Comparison of ENCODE assay signal across 16 cellular contexts in the genomic region with DNA sequence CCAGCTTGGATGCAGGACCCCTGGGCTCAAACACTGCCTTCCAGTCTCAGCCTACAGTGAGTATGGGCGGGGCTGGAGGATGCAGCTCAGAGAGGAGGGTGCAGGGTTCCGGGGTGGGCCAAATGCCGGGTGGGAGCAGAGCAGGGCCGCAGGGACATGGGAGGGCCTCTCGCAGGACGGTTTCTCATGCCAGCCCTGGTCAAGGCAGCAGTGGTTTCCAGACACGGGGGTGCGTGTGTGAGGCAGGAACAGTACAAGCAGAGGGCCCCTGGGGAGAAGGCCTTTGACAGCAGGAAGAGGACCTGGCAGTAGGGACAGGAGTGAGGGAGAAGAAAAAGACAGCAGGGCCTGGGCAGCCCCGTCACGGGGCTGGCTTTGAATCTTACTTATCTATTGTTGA. TPM values are rescaled to one million over a fixed set of nuclear protein-coding genes. Genes with fewer than 3 reads are reported as not detected.
A peak's percentile ranks its signal among the peaks of the same experiment; 100 is the strongest.
DNase-seq lines count a peak whose midpoint lies in the region; ATAC-seq and TF ChIP-seq lines count a peak whose summit lies in the region.
"Had no signal": no experiment of that assay in that cellular context is flagged by ENCODE, and none has a peak within 500 bp of the region (broad histone marks: within the 10 kb centered on the region; RNA-seq: fewer than 3 reads in every experiment).

No MANE protein-coding gene starts in this region.

- no peak overlapping the region for H3K4me3 ChIP-seq in CD8-positive, alpha-beta T cell (ENCODE audit: low read depth, low read length)
- H3K4me3 ChIP-seq: SJSA1 had no signal

- no peak for DNase-seq in CD8-positive, alpha-beta T cell
- DNase-seq in RWPE1 (ENCODE audit: low spot score) (no peak), glutamatergic neuron (peak; percentile 46)
- DNase-seq in stimulated activated effector memory CD8-positive, alpha-beta T cell treated with anti-CD3 and anti-CD28 coated beads, Interleukin-12 subunit alpha, Interleukin-12 subunit beta, amount 100 ng/mL, for 72 hours (ENCODE audit: low spot score in 2 of 2), result no peak
- DNase-seq in activated effector memory CD4-positive, alpha-beta T cell treated with anti-CD3 and anti-CD28 coated beads, Interleukin-2, amount 50 U/mL, for 16 hours, result no peak
- DNase-seq: CD8-positive, alpha-beta memory T cell; DMS79 treated with DMSO at 0.1 percent for 48 hours; H7; IMR-90; Karpas-422; NCI-H1105; NCI-H1694 treated with DMSO at 0.1 percent for 48 hours; NCI-H446 had no signal

- ATAC-seq in CD8-positive, alpha-beta T cell, result no peak
- ATAC-seq in stimulated activated effector memory CD8-positive, alpha-beta T cell treated with anti-CD3 and anti-CD28 coated beads, Interleukin-12 subunit alpha, Interleukin-12 subunit beta, amount 100 ng/mL, for 72 hours, result no peak
- no peak for ATAC-seq in GM21529 (IDR thresholded peaks at IDR 0.05; ENCODE audit: unreplicated experiment)
- no peak for ATAC-seq in GM21447 (IDR thresholded peaks at IDR 0.05; ENCODE audit: unreplicated experiment)

- intact Hi-C loops in CD8-positive, alpha-beta T cell (cut with DNase I, micrococcal nuclease), result no loop called here

- peak overlapping the region; percentile 50 for H3K27ac Mint-ChIP-seq in CD8-positive, alpha-beta T cell
- H3K27ac Mint-ChIP-seq in glutamatergic neuron (ENCODE audit: unreplicated experiment), result peak overlapping the region; percentile 72
- peak overlapping the region; percentile 13 for H3K27ac Mint-ChIP-seq in stimulated activated effector memory CD8-positive, alpha-beta T cell treated with anti-CD3 and anti-CD28 coated beads, Interleukin-12 subunit alpha, Interleukin-12 subunit beta, amount 100 ng/mL, for 72 hours

- no peaks in the 10 kb centered on the region for H3K9me3 Mint-ChIP-seq in CD8-positive, alpha-beta T cell
- H3K9me3 Mint-ChIP-seq in glutamatergic neuron (ENCODE audit: unreplicated experiment), result peaks cover 6% of the 10 kb centered on the region
- H3K9me3 Mint-ChIP-seq in stimulated activated effector memory CD8-positive, alpha-beta T cell treated with anti-CD3 and anti-CD28 coated beads, Interleukin-12 subunit alpha, Interleukin-12 subunit beta, amount 100 ng/mL, for 72 hours, result no peaks in the 10 kb centered on the region
- H3K9me3 Mint-ChIP-seq: CD8-positive, alpha-beta memory T cell had no signal

- no peaks in the 10 kb centered on the region for H3K27me3 Mint-ChIP-seq in CD8-positive, alpha-beta T cell (ENCODE audit: low read depth)
- H3K27me3 Mint-ChIP-seq in glutamatergic neuron (ENCODE audit: unreplicated experiment), result peaks cover 11% of the 10 kb centered on the region
- H3K27me3 Mint-ChIP-seq: CD8-positive, alpha-beta memory T cell had no signal

- CTCF ChIA-PET in CD8-positive, alpha-beta T cell (lab: Charles Lee), result interaction anchor here (0.6 to 1.0 kb wide), 2 partner anchors 149 to 165 kb away, joined by 3 to 4 read pairs; no protein-coding TSS in a partner anchor
- CTCF ChIA-PET in RWPE1 (lab: Yijun Ruan, JAX), result interaction anchor here (0.6 kb wide), 1 partner anchor 1367 kb away, joined by 5 read pairs; no protein-coding TSS in a partner anchor

- POLR2A ChIA-PET in CD8-positive, alpha-beta T cell (lab: Charles Lee), result interaction anchor here (0.6 kb wide), 1 partner anchor 17 kb away, joined by 4 read pairs; no protein-coding TSS in a partner anchor
- POLR2A ChIA-PET in RWPE1 (lab: Yijun Ruan, JAX; ENCODE audit: low non-redundant PET), result no interaction called here

- H3K4me3 Mint-ChIP-seq in CD8-positive, alpha-beta T cell, result no peak overlapping the region
- H3K4me3 Mint-ChIP-seq in glutamatergic neuron (ENCODE audit: unreplicated experiment), result no peak overlapping the region
- H3K4me3 Mint-ChIP-seq in stimulated activated effector memory CD8-positive, alpha-beta T cell treated with anti-CD3 and anti-CD28 coated beads, Interleukin-12 subunit alpha, Interleukin-12 subunit beta, amount 100 ng/mL, for 72 hours, result no peak overlapping the region
- H3K4me3 Mint-ChIP-seq: CD8-positive, alpha-beta memory T cell had no signal

- H3K9me3 ChIP-seq in CD8-positive, alpha-beta T cell (ENCODE audit: low read length), result no peaks in the 10 kb centered on the region
- H3K9me3 ChIP-seq: SJSA1 had no signal

- H3K36me3 ChIP-seq in CD8-positive, alpha-beta T cell (ENCODE audit: insufficient read depth, low read length), result no peaks in the 10 kb centered on the region
- H3K36me3 ChIP-seq: SJSA1 had no signal

- TF ChIP-seq CTCF in CD8-positive, alpha-beta T cell (IDR thresholded peaks at IDR 0.05), result no peak
- TF ChIP-seq CTCF in RWPE1 (conservative IDR thresholded peaks at IDR 0.05; ENCODE audit: low read depth) (no peak), glutamatergic neuron (IDR thresholded peaks at IDR 0.05; ENCODE audit: partially characterized antibody, unreplicated experiment) (no peak)

- no peak overlapping the region for H3K27ac ChIP-seq in CD8-positive, alpha-beta T cell (ENCODE audit: low read depth, low read length)
- H3K27ac ChIP-seq in RWPE1, result peak overlapping the region; percentile 8; the same call in 1 of the 2 replicates
- H3K27ac ChIP-seq: SJSA1 had no signal

- peaks cover 43% of the 10 kb centered on the region for H3K4me1 Mint-ChIP-seq in CD8-positive, alpha-beta T cell (ENCODE audit: low read depth)
- peaks cover 23% of the 10 kb centered on the region for H3K4me1 Mint-ChIP-seq in glutamatergic neuron (ENCODE audit: low read depth, unreplicated experiment)
- H3K4me1 Mint-ChIP-seq in stimulated activated effector memory CD8-positive, alpha-beta T cell treated with anti-CD3 and anti-CD28 coated beads, Interleukin-12 subunit alpha, Interleukin-12 subunit beta, amount 100 ng/mL, for 72 hours, result peaks cover 32% of the 10 kb centered on the region

- peaks cover 28% of the 10 kb centered on the region for H3K36me3 Mint-ChIP-seq in CD8-positive, alpha-beta T cell
- peaks cover 6% of the 10 kb centered on the region for H3K36me3 Mint-ChIP-seq in glutamatergic neuron (ENCODE audit: unreplicated experiment)
- peaks cover 6% of the 10 kb centered on the region for H3K36me3 Mint-ChIP-seq in stimulated activated effector memory CD8-positive, alpha-beta T cell treated with anti-CD3 and anti-CD28 coated beads, Interleukin-12 subunit alpha, Interleukin-12 subunit beta, amount 100 ng/mL, for 72 hours

- no peaks in the 10 kb centered on the region for H3K27me3 ChIP-seq in CD8-positive, alpha-beta T cell (ENCODE audit: insufficient read depth, low read length)
- H3K27me3 ChIP-seq: SJSA1 had no signal

- H3K4me1 ChIP-seq in CD8-positive, alpha-beta T cell (ENCODE audit: insufficient read depth, low read length), result peaks cover 25% of the 10 kb centered on the region
- H3K4me1 ChIP-seq: SJSA1 had no signal

RNA-seq across cellular contexts. Expression of a gene that starts 34.1 kb away (rescaled TPM):
- total RNA-seq in CD8-positive, alpha-beta T cell, result 1 to 10 TPM; 7.1 to 7.5 TPM
- 28.8 TPM for total RNA-seq in glutamatergic neuron (ENCODE audit: unreplicated experiment)

Comparison
In these comparisons a context has a peak if more than half of its experiments do, and no peak if none do; other contexts are left out.
1. H3K27ac Mint-ChIP-seq: peak in every context shown above with its lines; median percentile 72 in glutamatergic neuron; 50 in CD8-positive, alpha-beta T cell; 13 in stimulated activated effector memory CD8-positive, alpha-beta T cell treated with anti-CD3 and anti-CD28 coated beads, Interleukin-12 subunit alpha, Interleukin-12 subunit beta, amount 100 ng/mL, for 72 hours.